Comparison of ENCODE assay signal across 7 cellular contexts in the genomic region with DNA sequence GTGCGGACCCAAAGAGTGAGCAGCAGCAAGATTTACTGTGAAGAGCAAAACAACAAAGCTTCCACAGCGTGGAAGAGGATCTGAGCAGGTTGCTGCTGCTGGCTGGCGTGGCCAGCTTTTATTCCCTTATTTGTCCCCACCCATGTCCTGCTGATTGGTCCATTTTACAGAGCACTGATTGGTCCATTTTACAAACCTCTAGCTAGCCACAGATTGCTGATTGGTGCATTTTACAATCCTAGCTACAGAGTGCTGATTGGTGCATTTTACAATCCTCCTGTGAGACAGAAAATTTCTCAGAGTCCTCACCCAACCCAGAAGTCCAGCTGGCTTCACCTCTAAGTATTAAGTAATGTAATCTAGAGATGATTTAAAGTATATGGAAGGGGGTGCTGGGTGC. TPM values are rescaled to one million over a fixed set of nuclear protein-coding genes. Genes with fewer than 3 reads are reported as not detected.
DNase-seq lines count a peak whose midpoint lies in the region; ATAC-seq, FAIRE-seq and TF ChIP-seq lines count a peak whose summit lies in the region.
"Not testable (repeated sequence)": the region's sequence is repeated elsewhere in the genome, so short reads cannot be mapped to it uniquely, and the experiment has no call there.

No MANE protein-coding gene starts in this region.

- not testable (repeated sequence) for H3K9ac ChIP-seq in IMR-90 (ENCODE audit: low read depth, low read length); HepG2 (ENCODE audit: insufficient read depth, low read depth, low read length)

- H4K91ac ChIP-seq in IMR-90 (ENCODE audit: insufficient read depth, low read depth, low read length) = not testable (repeated sequence)

- H3K4ac ChIP-seq in IMR-90 (ENCODE audit: low read depth, low read length) = not testable (repeated sequence)

- H3K14ac ChIP-seq in IMR-90 (replicated peaks; ENCODE audit: low read depth, low read length) = not testable (repeated sequence)

- peaks cover 12% of the 10 kb centered on the region; the same call in 1 of the 2 replicates for H4K20me1 ChIP-seq in IMR-90 (ENCODE audit: insufficient read depth, low read length)
- not testable (repeated sequence) for H4K20me1 ChIP-seq in HepG2 (ENCODE audit: insufficient read depth, low read length)

- not testable (repeated sequence) for TF ChIP-seq CTCF in IMR-90 (conservative IDR thresholded peaks at IDR 0.05; ENCODE audit: low read depth, low read length); WTC11 (IDR thresholded peaks at IDR 0.05); coronary artery (IDR thresholded peaks at IDR 0.05); heart left ventricle (IDR thresholded peaks at IDR 0.05); HepG2 (CRISPR knock-in tag; IDR thresholded peaks at IDR 0.05); prostate gland (IDR thresholded peaks at IDR 0.05); suprapubic skin (IDR thresholded peaks at IDR 0.05)

- not testable (repeated sequence) for H3K27ac ChIP-seq in IMR-90 (ENCODE audit: insufficient read depth, low read length); HepG2 (ENCODE audit: extremely low read length, insufficient read depth, low read length)
- H3K27ac ChIP-seq in coronary artery (peak overlapping the region; percentile 23 to 54), heart left ventricle (peak overlapping the region in 10 of 12 donors; percentile 4 to 63 (median 50)), prostate gland (peak overlapping the region; percentile 53 to 65), suprapubic skin (peak overlapping the region; percentile 70)

- not testable (repeated sequence) for H2BK15ac ChIP-seq in IMR-90 (ENCODE audit: low read depth, low read length)

- H3K27me3 ChIP-seq in IMR-90 (ENCODE audit: control insufficient read depth, insufficient read depth, low read length); heart left ventricle; HepG2 (ENCODE audit: control insufficient read depth in 1 of 2, insufficient read depth in 2 of 2, low read length in 2 of 2); prostate gland (replicated peaks; ENCODE audit: insufficient read depth); suprapubic skin: not testable (repeated sequence)

- H3K4me2 ChIP-seq in IMR-90 (ENCODE audit: low read depth, low read length); HepG2 (ENCODE audit: low read depth, low read length): not testable (repeated sequence)

- H3K36me3 Mint-ChIP-seq in WTC11 = peaks cover 14% of the 10 kb centered on the region

- H2BK120ac ChIP-seq in IMR-90 (ENCODE audit: low read depth, low read length) = not testable (repeated sequence)

- intact Hi-C loops in IMR-90 (cut with micrococcal nuclease); heart left ventricle (cut with DNase I); HepG2 (cut with micrococcal nuclease; ENCODE audit: unreplicated experiment); prostate gland (cut with DNase I): not testable (repeated sequence)

- not testable (repeated sequence) for H3K27ac Mint-ChIP-seq in WTC11

- CTCF ChIA-PET in IMR-90 (lab: Yijun Ruan, JAX); WTC11 (lab: Charles Lee); HepG2 (lab: Yijun Ruan, JAX; ENCODE audit: low intra/inter-chr PET ratio, low total read pairs): not testable (repeated sequence)

- H3K9me3 Mint-ChIP-seq in WTC11 = peaks cover 11% of the 10 kb centered on the region; the same call in 1 of the 2 replicates

- H3K79me2 ChIP-seq in HepG2 (ENCODE audit: insufficient read depth, low read length) = not testable (repeated sequence)

- not testable (repeated sequence) for H3K23ac ChIP-seq in IMR-90 (ENCODE audit: low read depth, low read length)

- not testable (repeated sequence) for H2AK9ac ChIP-seq in IMR-90 (replicated peaks; ENCODE audit: low read depth, low read length, poor library complexity)

- not testable (repeated sequence) for H2BK20ac ChIP-seq in IMR-90 (ENCODE audit: low read depth, low read length)

- FAIRE-seq in HepG2 (lab: Jason Lieb, UNC) = not testable (repeated sequence)

- H3K9me1 ChIP-seq in IMR-90 (ENCODE audit: insufficient read depth, low read length) = not testable (repeated sequence)

- POLR2A ChIA-PET in IMR-90 (lab: Charles Lee; ENCODE audit: unreplicated experiment); WTC11 (lab: Charles Lee); HepG2 (lab: Yijun Ruan, JAX): not testable (repeated sequence)

- peaks cover 28% of the 10 kb centered on the region for H3K36me3 ChIP-seq in IMR-90 (ENCODE audit: control insufficient read depth, insufficient read depth, low read length)
- H3K36me3 ChIP-seq in heart left ventricle = peaks cover 3 to 55% (median 45%) of the 10 kb centered on the region in 9 donors
- H3K36me3 ChIP-seq in HepG2 (replicated peaks in 1 of 2; ENCODE audit: control insufficient read depth in 1 of 2, insufficient read depth in 2 of 2, low read length in 2 of 2) = peaks cover 2 to 32% of the 10 kb centered on the region in 2 experiments
- H3K36me3 ChIP-seq in prostate gland = not testable (repeated sequence)
- peaks cover 47% of the 10 kb centered on the region for H3K36me3 ChIP-seq in suprapubic skin

- H2BK5ac ChIP-seq in IMR-90 (ENCODE audit: low read depth, low read length, poor library complexity, severe bottlenecking) = not testable (repeated sequence)

- not testable (repeated sequence) for H3K18ac ChIP-seq in IMR-90 (ENCODE audit: low read depth, low read length)

- H3K4me3 Mint-ChIP-seq in WTC11 = not testable (repeated sequence)

- H4K5ac ChIP-seq in IMR-90 (ENCODE audit: low read depth, low read length) = not testable (repeated sequence)

- DNase-seq in IMR-90; WTC11 (ENCODE audit: low spot score); coronary artery (ENCODE audit: low spot score); heart left ventricle; HepG2 (ENCODE audit: low spot score); prostate gland (ENCODE audit: low spot score); suprapubic skin (ENCODE audit: low spot score in 2 of 2): not testable (repeated sequence)

- TF ChIP-seq EP300 in HepG2 (IDR thresholded peaks at IDR 0.05; ENCODE audit: low read depth in 2 of 2, low read length in 2 of 2); HepG2 (CRISPR knock-in tag; IDR thresholded peaks at IDR 0.05; ENCODE audit: borderline replicate concordance); suprapubic skin (IDR thresholded peaks at IDR 0.05): not testable (repeated sequence)

- not testable (repeated sequence) for TF ChIP-seq RAD21 in IMR-90 (IDR thresholded peaks at IDR 0.05; ENCODE audit: low read length); HepG2 (CRISPR knock-in tag; IDR thresholded peaks at IDR 0.05)

- H2AK5ac ChIP-seq in IMR-90 (ENCODE audit: low read depth, low read length) = not testable (repeated sequence)

- not testable (repeated sequence) for BruUV-seq in IMR-90 (replicated peaks; lab: Mats Ljungman, UMichigan); HepG2 (replicated peaks; lab: Mats Ljungman, UMichigan)

- ATAC-seq in IMR-90 (ENCODE audit: low read depth); WTC11; heart left ventricle; HepG2: not testable (repeated sequence)

- 100% methylated on average over 2 of the region's 3 CpGs; no CpG with 5 or more reads in 1 of the 2 experiments for WGBS in IMR-90 (ENCODE audit: extremely low coverage in 2 of 2, insufficient read length in 1 of 2), 2 experiments
- 95 to 98% (median 96%) methylated on average over 3 of the region's 3 CpGs for WGBS in heart left ventricle, 4 donors
- WGBS in HepG2 (ENCODE audit: low lambda C conversion rate) = 98% methylated on average over 3 of the region's 3 CpGs
- 82% methylated on average over 3 of the region's 3 CpGs for WGBS in prostate gland
- 97% methylated on average over 3 of the region's 3 CpGs for WGBS in suprapubic skin

- H3K4me1 ChIP-seq in IMR-90 (ENCODE audit: control insufficient read depth, insufficient read depth, low read length); HepG2 (ENCODE audit: insufficient read depth, low read length); prostate gland (replicated peaks): not testable (repeated sequence)
- H3K4me1 ChIP-seq in heart left ventricle (peaks cover 5 to 54% (median 29%) of the 10 kb centered on the region in 12 donors), suprapubic skin (peaks cover 45% of the 10 kb centered on the region)

- not testable (repeated sequence) for H2AFZ ChIP-seq in IMR-90 (replicated peaks; ENCODE audit: low read length, poor library complexity); HepG2 (ENCODE audit: low read length)

- not testable (repeated sequence) for H4K8ac ChIP-seq in IMR-90 (ENCODE audit: low read depth in 2 of 2, low read length in 2 of 2)

- not testable (repeated sequence) for TF ChIP-seq POLR2A in IMR-90 (IDR thresholded peaks at IDR 0.05; ENCODE audit: low read depth, low read length); heart left ventricle (IDR thresholded peaks at IDR 0.05); HepG2 (IDR thresholded peaks at IDR 0.05; ENCODE audit: insufficient read depth in 1 of 2, low read depth in 2 of 2, low read length in 2 of 2); prostate gland (IDR thresholded peaks at IDR 0.05); suprapubic skin (IDR thresholded peaks at IDR 0.05)

- H3K9me3 ChIP-seq in IMR-90 (ENCODE audit: control insufficient read depth, insufficient read depth, low read length); heart left ventricle; HepG2 (ENCODE audit: low read length); prostate gland; suprapubic skin: not testable (repeated sequence)

- not testable (repeated sequence) for H3K27me3 Mint-ChIP-seq in WTC11 (ENCODE audit: low read depth)

- dilution Hi-C loops in IMR-90 (cut with HindIII; ENCODE audit: low sequenced_read_pairs, unreplicated experiment) = not testable (repeated sequence)

- H3K79me1 ChIP-seq in IMR-90 (ENCODE audit: low read depth in 1 of 2, low read length in 2 of 2) = peaks cover 34 to 40% of the 10 kb centered on the region in 2 experiments

- not testable (repeated sequence) for H3K4me3 ChIP-seq in IMR-90 (ENCODE audit: insufficient read depth, low read depth, low read length); coronary artery; heart left ventricle; HepG2 (replicated peaks in 1 of 3; ENCODE audit: insufficient read depth in 1 of 3, low read depth in 2 of 3, low read length in 3 of 3); prostate gland; suprapubic skin

- not testable (repeated sequence) for H3K56ac ChIP-seq in IMR-90 (ENCODE audit: extremely low read depth, insufficient read depth, low read length)

- in situ Hi-C loops in IMR-90 (cut with MboI; ENCODE audit: low sequenced_read_pairs); HepG2 (cut with HindIII; ENCODE audit: extremely low pct_ligation_motif_present, low pct_unique_long_range_greater_than_20kb): not testable (repeated sequence)

- H3K4me1 Mint-ChIP-seq in WTC11 = not testable (repeated sequence)

RNA-seq across cellular contexts. Expression of a gene that starts 17.3 kb away (rescaled TPM):
- 54.8 and 68.3 TPM in 2 replicates for total RNA-seq in IMR-90 (2012; rRNA removed)
- 22.5 and 28.6 TPM in 2 replicates for polyA plus RNA-seq in IMR-90 (2012; rRNA removed)
- 17.3 and 22.0 TPM in 2 replicates for polyA plus RNA-seq in IMR-90 (2012; cell fraction: cytosol; rRNA removed)
- polyA plus RNA-seq in IMR-90 (2012; cell fraction: nucleus; rRNA removed; ENCODE audit: low replicate concordance) = 23.2 and 62.6 TPM in 2 replicates
- total RNA-seq in WTC11 (2021) = 10.1 to 10.8 TPM (median 10.3 TPM) in 3 replicates
- 10 to 100 TPM; 15.3 to 46.8 (median 26.5) TPM for total RNA-seq in heart left ventricle
- 10 to 100 TPM; 10.7 to 29.2 TPM for polyA plus RNA-seq in heart left ventricle
- total RNA-seq in HepG2 (2016; rRNA removed; fragmentation: Illumina TruSeq; extraction: Trizol) = 16.3 and 19.7 TPM in 2 replicates
- 3.5 and 6.0 TPM in 2 replicates for total RNA-seq in HepG2 (2016; cell fraction: cytosol; rRNA removed; fragmentation: Illumina TruSeq; extraction: Trizol; ENCODE audit: low read depth)
- total RNA-seq in HepG2 (2016; cell fraction: insoluble cytoplasmic fraction; rRNA removed; fragmentation: Illumina TruSeq; extraction: Trizol) = 15.4 and 19.3 TPM in 2 replicates
- total RNA-seq in HepG2 (2016; cell fraction: membrane; rRNA removed; fragmentation: Illumina TruSeq; extraction: Trizol) = 9.4 and 9.7 TPM in 2 replicates
- total RNA-seq in HepG2 (2016; cell fraction: nucleus; rRNA removed; fragmentation: Illumina TruSeq; extraction: Trizol) = 10.7 and 14.4 TPM in 2 replicates
- 6.3 and 9.0 TPM in 2 replicates for polyA plus RNA-seq in HepG2 (2011; rRNA removed)
- polyA plus RNA-seq in HepG2 (2011; cell fraction: cytosol; rRNA removed) = 3.5 and 5.7 TPM in 2 replicates
- 8.7 and 14.1 TPM in 2 replicates for polyA plus RNA-seq in HepG2 (2011; cell fraction: nucleus; rRNA removed)
- 11.4 and 13.1 TPM in 2 replicates for polyA plus RNA-seq in HepG2 (2012)
- polyA plus RNA-seq in HepG2 (2016; cell fraction: cytosol; fragmentation: Illumina TruSeq; extraction: Trizol; ENCODE audit: low read depth) = 1.6 and 1.8 TPM in 2 replicates
- 18.0 and 18.9 TPM in 2 replicates for polyA plus RNA-seq in HepG2 (2016; cell fraction: insoluble cytoplasmic fraction; fragmentation: Illumina TruSeq; extraction: Trizol; ENCODE audit: low read depth)
- 4.6 and 5.0 TPM in 2 replicates for polyA plus RNA-seq in HepG2 (2016; cell fraction: membrane; fragmentation: Illumina TruSeq; extraction: Trizol; ENCODE audit: low read depth)
- 21.7 and 23.0 TPM in 2 replicates for polyA plus RNA-seq in HepG2 (2016; cell fraction: nucleus; fragmentation: Illumina TruSeq; extraction: Trizol; ENCODE audit: insufficient read depth, low read depth)
- 1.8 and 4.2 TPM in 2 replicates for polyA minus RNA-seq in HepG2 (2011; rRNA and poly(A)+ RNA removed; ENCODE audit: low replicate concordance)
- 4.3 and 9.0 TPM in 2 replicates for polyA minus RNA-seq in HepG2 (2011; cell fraction: cytosol; rRNA and poly(A)+ RNA removed)
- polyA minus RNA-seq in HepG2 (2011; cell fraction: nucleus; rRNA and poly(A)+ RNA removed) = 14.3 and 21.3 TPM in 2 replicates
- 10 to 100 TPM; 53.1 to 64.9 TPM for total RNA-seq in prostate gland
- 10 to 100 TPM; 54.8 to 81.5 (median 72.4) TPM for total RNA-seq in suprapubic skin

RNA-seq across cellular contexts. Expression of a gene that starts 40.3 kb away (rescaled TPM):
- total RNA-seq in IMR-90 (2012; rRNA removed) = 60.5 and 80.1 TPM in 2 replicates
- polyA plus RNA-seq in IMR-90 (2012; rRNA removed) = 43.3 and 53.8 TPM in 2 replicates
- 21.8 and 33.3 TPM in 2 replicates for polyA plus RNA-seq in IMR-90 (2012; cell fraction: cytosol; rRNA removed)
- 17.4 and 26.8 TPM in 2 replicates for polyA plus RNA-seq in IMR-90 (2012; cell fraction: nucleus; rRNA removed; ENCODE audit: low replicate concordance)
- total RNA-seq in WTC11 (2021) = 39.5 to 43.0 TPM (median 41.9 TPM) in 3 replicates
- total RNA-seq in heart left ventricle = 10 to 100 TPM; 21.4 to 31.8 (median 25.1) TPM
- polyA plus RNA-seq in heart left ventricle = 10 to 100 TPM; 13.3 to 32.9 TPM
- total RNA-seq in HepG2 (2016; rRNA removed; fragmentation: Illumina TruSeq; extraction: Trizol) = 62.2 and 98.1 TPM in 2 replicates
- total RNA-seq in HepG2 (2016; cell fraction: cytosol; rRNA removed; fragmentation: Illumina TruSeq; extraction: Trizol; ENCODE audit: low read depth) = 12.8 and 14.3 TPM in 2 replicates
- 62.7 and 98.4 TPM in 2 replicates for total RNA-seq in HepG2 (2016; cell fraction: insoluble cytoplasmic fraction; rRNA removed; fragmentation: Illumina TruSeq; extraction: Trizol)
- total RNA-seq in HepG2 (2016; cell fraction: membrane; rRNA removed; fragmentation: Illumina TruSeq; extraction: Trizol) = 39.3 and 40.1 TPM in 2 replicates
- total RNA-seq in HepG2 (2016; cell fraction: nucleus; rRNA removed; fragmentation: Illumina TruSeq; extraction: Trizol) = 25.9 and 28.7 TPM in 2 replicates
- 35.5 and 38.3 TPM in 2 replicates for polyA plus RNA-seq in HepG2 (2011; rRNA removed)
- 30.3 and 33.6 TPM in 2 replicates for polyA plus RNA-seq in HepG2 (2011; cell fraction: cytosol; rRNA removed)
- polyA plus RNA-seq in HepG2 (2011; cell fraction: nucleus; rRNA removed) = 15.4 and 17.5 TPM in 2 replicates
- 26.0 and 27.6 TPM in 2 replicates for polyA plus RNA-seq in HepG2 (2012)
- polyA plus RNA-seq in HepG2 (2016; cell fraction: cytosol; fragmentation: Illumina TruSeq; extraction: Trizol; ENCODE audit: low read depth) = 6.0 and 6.1 TPM in 2 replicates
- 85.3 and 95.4 TPM in 2 replicates for polyA plus RNA-seq in HepG2 (2016; cell fraction: insoluble cytoplasmic fraction; fragmentation: Illumina TruSeq; extraction: Trizol; ENCODE audit: low read depth)
- 21.0 and 21.2 TPM in 2 replicates for polyA plus RNA-seq in HepG2 (2016; cell fraction: membrane; fragmentation: Illumina TruSeq; extraction: Trizol; ENCODE audit: low read depth)
- polyA plus RNA-seq in HepG2 (2016; cell fraction: nucleus; fragmentation: Illumina TruSeq; extraction: Trizol; ENCODE audit: insufficient read depth, low read depth) = 38.0 and 42.7 TPM in 2 replicates
- 75.2 and 154 TPM in 2 replicates for polyA minus RNA-seq in HepG2 (2011; rRNA and poly(A)+ RNA removed; ENCODE audit: low replicate concordance)
- polyA minus RNA-seq in HepG2 (2011; cell fraction: cytosol; rRNA and poly(A)+ RNA removed) = 25.6 and 26.0 TPM in 2 replicates
- 15.5 and 16.3 TPM in 2 replicates for polyA minus RNA-seq in HepG2 (2011; cell fraction: nucleus; rRNA and poly(A)+ RNA removed)
- 10 to 100 TPM; 37.8 to 64.5 TPM for total RNA-seq in prostate gland
- total RNA-seq in suprapubic skin = 10 to 100 TPM; 32.5 to 43.5 (median 35.2) TPM
